12 cellular contexts compared by ENCODE assay signal in genomic region chr9:112194969-112195431, GRCh38. TPM values are rescaled to one million over a fixed set of nuclear protein-coding genes. Genes with fewer than 3 reads are reported as not detected.
A peak's percentile ranks its signal among the peaks of the same experiment; 100 is the strongest.
DNase-seq lines count a peak whose midpoint lies in the region; ATAC-seq and TF ChIP-seq lines count a peak whose summit lies in the region.
"Had no signal": no experiment of that assay in that cellular context is flagged by ENCODE, and none has a peak within 500 bp of the region (broad histone marks: within the 10 kb centered on the region; RNA-seq: fewer than 3 reads in every experiment).

No MANE protein-coding gene starts in this region.

- WGBS in aorta, 2 donors: 19 to 23% methylated on average over 4 of the region's 4 CpGs

- H3K27me3 ChIP-seq in lower lobe of right lung (ENCODE audit: low read depth) (no peaks in the 10 kb centered on the region), aorta (ENCODE audit: control insufficient read depth in 1 of 2, insufficient read depth in 2 of 2, low read length in 1 of 2) (no peaks in the 10 kb centered on the region)
- H3K27me3 ChIP-seq: SJSA1, transverse colon had no signal

- H3K4me3 ChIP-seq in coronary artery (no peak overlapping the region), lower lobe of right lung (no peak overlapping the region), aorta (ENCODE audit: low read length in 2 of 2) (no peak overlapping the region)
- H3K4me3 ChIP-seq: SJSA1, transverse colon had no signal

- H3K9me3 ChIP-seq in lower lobe of right lung (no peaks in the 10 kb centered on the region), aorta (ENCODE audit: control insufficient read depth, low read length) (no peaks in the 10 kb centered on the region)
- H3K9me3 ChIP-seq: SJSA1, transverse colon had no signal

- peak; percentile 31 to 64 for ATAC-seq in lower lobe of right lung
- peak; percentile 56 for ATAC-seq in aorta (ENCODE audit: low FRiP score)

- H3K27ac ChIP-seq in coronary artery (peak overlapping the region; percentile 67 to 80), lower lobe of right lung (no peak overlapping the region), aorta (ENCODE audit: low read depth in 1 of 2, low read length in 2 of 2) (peak overlapping the region; percentile 49 to 67)
- H3K27ac ChIP-seq: SJSA1, transverse colon had no signal

- TF ChIP-seq CTCF in coronary artery (IDR thresholded peaks at IDR 0.05): no peak
- no peak for TF ChIP-seq CTCF in lower lobe of right lung (IDR thresholded peaks at IDR 0.05)

- H3K36me3 ChIP-seq in lower lobe of right lung (no peaks in the 10 kb centered on the region), aorta (ENCODE audit: control insufficient read depth in 1 of 2, insufficient read depth in 2 of 2, low read length in 1 of 2) (no peaks in the 10 kb centered on the region)
- H3K36me3 ChIP-seq: SJSA1, transverse colon had no signal

- H3K4me1 ChIP-seq in lower lobe of right lung: peaks cover 4% of the 10 kb centered on the region
- peaks cover 0 to 3% of the 10 kb centered on the region in 2 donors for H3K4me1 ChIP-seq in aorta (ENCODE audit: control insufficient read depth in 1 of 2, insufficient read depth in 2 of 2, low read length in 2 of 2)

- DNase-seq in SIG-M5 treated with dmso at 0.1 percent for 504 hours (lab: John Stamatoyannopoulos, UW; ENCODE audit: unreplicated experiment) (peak; percentile 59), SIG-M5 (lab: John Stamatoyannopoulos, UW) (no peak), coronary artery (ENCODE audit: low spot score) (no peak), lower lobe of right lung (no peak), aorta (no peak), NCI-H82 treated with DMSO at 0.1 percent for 48 hours (lab: John Stamatoyannopoulos, UW; ENCODE audit: unreplicated experiment) (no peak), T-helper 9 cell (no peak)
- no peak for DNase-seq in activated naive CD4-positive, alpha-beta T cell treated with Interleukin-2 at 50 U/mL for 16 hours
- DNase-seq: activated effector memory CD4-positive, alpha-beta T cell treated with Interleukin-2 at 50 U/mL for 16 hours; effector memory CD4-positive, alpha-beta T cell; transverse colon had no signal

- intact Hi-C loops in lower lobe of right lung (cut with DNase I): no loop called here
- intact Hi-C loops in aorta (cut with DNase I): no loop called here

RNA-seq across cellular contexts. Expression of gene SUSD1, which starts 19.9 kb away (rescaled TPM):
- total RNA-seq in lower lobe of right lung (49.4 TPM), aorta (10 to 100 TPM; 13.9 to 14.3 TPM)
- 1 to 10 TPM; 3.4 to 4.1 TPM for polyA plus RNA-seq in aorta
